ENCODE assay signal across 13 cellular contexts in genomic region chr20:2694519-2694918, GRCh38. TPM values are rescaled to one million over a fixed set of nuclear protein-coding genes. Genes with fewer than 3 reads are reported as not detected.
DNase-seq lines count a peak whose midpoint lies in the region; ATAC-seq and TF ChIP-seq lines count a peak whose summit lies in the region.
"Had no signal": no experiment of that assay in that cellular context is flagged by ENCODE, and none has a peak within 500 bp of the region (broad histone marks: within the 10 kb centered on the region; RNA-seq: fewer than 3 reads in every experiment).

No MANE protein-coding gene starts in this region.

- no peak overlapping the region for H3K27ac ChIP-seq in CD4-positive, alpha-beta memory T cell (ENCODE audit: low read depth, low read length)
- H3K27ac ChIP-seq in PC-9, result no peak overlapping the region
- H3K27ac ChIP-seq in hepatocyte, result no peak overlapping the region
- no peak overlapping the region for H3K27ac ChIP-seq in esophagus muscularis mucosa (replicated peaks in 1 of 4)
- H3K27ac ChIP-seq: SJCRH30 had no signal

- no peaks in the 10 kb centered on the region for H4K20me1 ChIP-seq in PC-9 (ENCODE audit: insufficient read depth)
- H4K20me1 ChIP-seq in hepatocyte (ENCODE audit: insufficient read depth, poor library complexity, severe bottlenecking), result no peaks in the 10 kb centered on the region

- TF ChIP-seq EP300 in esophagus muscularis mucosa (IDR thresholded peaks at IDR 0.05), result no peak

- H3K27ac Mint-ChIP-seq in CD4-positive, alpha-beta memory T cell, result peak overlapping the region in 1 of 7 donors; percentile 4
- no peak overlapping the region for H3K27ac Mint-ChIP-seq in neural crest cell (ENCODE audit: unreplicated experiment)

- H3K4me1 Mint-ChIP-seq in CD4-positive, alpha-beta memory T cell, result peaks cover 10 to 18% (median 16%) of the 10 kb centered on the region in 4 donors
- H3K4me1 Mint-ChIP-seq in neural crest cell, result peaks cover 20% of the 10 kb centered on the region

- H3K36me3 ChIP-seq in CD4-positive, alpha-beta memory T cell (ENCODE audit: insufficient read depth, low read length), result no peaks in the 10 kb centered on the region
- no peaks in the 10 kb centered on the region for H3K36me3 ChIP-seq in PC-9 (ENCODE audit: low read depth)
- no peaks in the 10 kb centered on the region for H3K36me3 ChIP-seq in hepatocyte (replicated peaks; ENCODE audit: insufficient read depth, low read depth)
- peaks cover 0 to 4% (median 0%) of the 10 kb centered on the region in 4 donors for H3K36me3 ChIP-seq in esophagus muscularis mucosa
- H3K36me3 ChIP-seq: heart right ventricle, SJCRH30 had no signal

- H2AFZ ChIP-seq in PC-9 (no peak overlapping the region), hepatocyte (no peak overlapping the region)

- TF ChIP-seq CTCF in PC-9 (conservative IDR thresholded peaks at IDR 0.05) (no peak), hepatocyte (IDR thresholded peaks at IDR 0.05; ENCODE audit: poor library complexity) (no peak), neural crest cell (conservative IDR thresholded peaks at IDR 0.05) (no peak), esophagus muscularis mucosa (IDR thresholded peaks at IDR 0.05) (no peak)

- H3K79me2 ChIP-seq in PC-9 (ENCODE audit: low read depth) (no peaks in the 10 kb centered on the region), hepatocyte (no peaks in the 10 kb centered on the region)

- H3K4me3 Mint-ChIP-seq in CD4-positive, alpha-beta memory T cell, result peak overlapping the region in 5 of 8 donors; percentile 25 to 64 (median 56)
- H3K4me3 Mint-ChIP-seq in neural crest cell, result peak overlapping the region; percentile 79

- no peak for TF ChIP-seq POLR2A in esophagus muscularis mucosa (IDR thresholded peaks at IDR 0.05; ENCODE audit: low read depth)

- ATAC-seq in GM19463 (IDR thresholded peaks at IDR 0.05; ENCODE audit: unreplicated experiment) (no peak), HG03571 (IDR thresholded peaks at IDR 0.05; ENCODE audit: unreplicated experiment) (no peak), GM21717 (IDR thresholded peaks at IDR 0.05; ENCODE audit: unreplicated experiment) (no peak)

- H3K9me2 ChIP-seq in PC-9 (ENCODE audit: insufficient read depth) (no peaks in the 10 kb centered on the region), hepatocyte (replicated peaks; ENCODE audit: insufficient read depth) (no peaks in the 10 kb centered on the region)

- DNase-seq in CD4-positive, alpha-beta memory T cell, result no peak
- DNase-seq in PC-9 (no peak), hepatocyte (ENCODE audit: low spot score) (no peak), neural crest cell (ENCODE audit: low read depth, low spot score) (no peak), esophagus muscularis mucosa (ENCODE audit: extremely low spot score) (no peak)
- DNase-seq: activated gamma-delta T cell, DND-41 had no signal

- intact Hi-C loops in CD4-positive, alpha-beta memory T cell (cut with micrococcal nuclease), result loop anchor here (10.0 kb wide), 1 partner anchor 420 kb away; no protein-coding TSS in a partner anchor
- intact Hi-C loops in PC-9 (cut with micrococcal nuclease; ENCODE audit: unreplicated experiment) (loop anchor here (10.0 kb wide), 1 partner anchor 620 kb away; no protein-coding TSS in a partner anchor), esophagus muscularis mucosa (cut with DNase I) (loop anchor here (5.0 to 10.0 kb wide), 2 partner anchors 58 to 150 kb away; partner anchors contain the start of genes PCED1A and VPS16)

- POLR2A ChIA-PET in CD4-positive, alpha-beta memory T cell (lab: Charles Lee; ENCODE audit: partially characterized antibody), result interaction anchor here (1.5 to 1.8 kb wide), 3 partner anchors 24 to 58 kb away, joined by 4 to 10 read pairs (median 5); no protein-coding TSS in a partner anchor
- POLR2A ChIA-PET in PC-9 (lab: Charles Lee; ENCODE audit: unreplicated experiment), result no interaction called here

- peaks cover 4% of the 10 kb centered on the region for H3K4me1 ChIP-seq in CD4-positive, alpha-beta memory T cell (ENCODE audit: insufficient read depth, low read length)
- no peaks in the 10 kb centered on the region for H3K4me1 ChIP-seq in PC-9 (replicated peaks; ENCODE audit: insufficient read depth)
- no peaks in the 10 kb centered on the region for H3K4me1 ChIP-seq in hepatocyte (ENCODE audit: insufficient read depth)
- H3K4me1 ChIP-seq in esophagus muscularis mucosa, result peaks cover 8 to 27% (median 25%) of the 10 kb centered on the region in 4 donors

- CTCF ChIA-PET in CD4-positive, alpha-beta memory T cell (lab: Charles Lee; ENCODE audit: partially characterized antibody), result interaction anchor here (1.1 to 3.0 kb wide), 3 partner anchors 35 to 58 kb away, joined by 3 to 9 read pairs (median 8); no protein-coding TSS in a partner anchor
- CTCF ChIA-PET in PC-9 (lab: Charles Lee), result no interaction called here

- H3K4me2 ChIP-seq in PC-9 (no peak overlapping the region), hepatocyte (peak overlapping the region; percentile 81)

- H3K27me3 ChIP-seq in CD4-positive, alpha-beta memory T cell (ENCODE audit: insufficient read depth, low read length), result peaks cover 19% of the 10 kb centered on the region
- H3K27me3 ChIP-seq in PC-9 (ENCODE audit: insufficient read depth, low read depth), result peaks cover 77% of the 10 kb centered on the region
- peaks cover 32% of the 10 kb centered on the region for H3K27me3 ChIP-seq in hepatocyte
- peaks cover 0 to 12% (median 0%) of the 10 kb centered on the region in 4 donors for H3K27me3 ChIP-seq in esophagus muscularis mucosa
- H3K27me3 ChIP-seq: SJCRH30 had no signal

- no peaks in the 10 kb centered on the region for H3F3A ChIP-seq in PC-9 (ENCODE audit: insufficient read depth, low read depth)

- BruUV-seq in PC-9 (replicated peaks; lab: Mats Ljungman, UMichigan), result TSS peak; percentile 39

- peaks cover 25 to 40% of the 10 kb centered on the region in 2 donors for H3K27me3 Mint-ChIP-seq in CD4-positive, alpha-beta memory T cell
- H3K27me3 Mint-ChIP-seq in neural crest cell (ENCODE audit: low read depth), result peaks cover 75% of the 10 kb centered on the region

- no peaks in the 10 kb centered on the region for H3K9me3 ChIP-seq in CD4-positive, alpha-beta memory T cell (ENCODE audit: control insufficient read depth in 1 of 2, low read length in 2 of 2)
- H3K9me3 ChIP-seq in PC-9 (ENCODE audit: insufficient read depth, low read depth) (no peaks in the 10 kb centered on the region), hepatocyte (ENCODE audit: low read depth) (no peaks in the 10 kb centered on the region), esophagus muscularis mucosa (no peaks in the 10 kb centered on the region)
- H3K9me3 ChIP-seq: heart right ventricle, SJCRH30 had no signal

- H3K36me3 Mint-ChIP-seq in CD4-positive, alpha-beta memory T cell, result peaks cover 0 to 3% of the 10 kb centered on the region in 2 donors
- peaks cover 5% of the 10 kb centered on the region for H3K36me3 Mint-ChIP-seq in neural crest cell (ENCODE audit: low read depth)

- H3K9me3 Mint-ChIP-seq in CD4-positive, alpha-beta memory T cell, result peaks cover 0 to 2% (median 0%) of the 10 kb centered on the region in 8 donors
- no peaks in the 10 kb centered on the region for H3K9me3 Mint-ChIP-seq in neural crest cell

- H3K4me3 ChIP-seq in CD4-positive, alpha-beta memory T cell (ENCODE audit: low read length in 2 of 2), result no peak overlapping the region
- H3K4me3 ChIP-seq in PC-9, result no peak overlapping the region
- H3K4me3 ChIP-seq in hepatocyte, result no peak overlapping the region
- no peak overlapping the region for H3K4me3 ChIP-seq in esophagus muscularis mucosa

- 35% methylated on average over 13 of the region's 13 CpGs for WGBS in hepatocyte (ENCODE audit: low lambda C conversion rate, missing lambda C conversion rate)
- WGBS in esophagus muscularis mucosa, result 72% methylated on average over 13 of the region's 13 CpGs

RNA-seq across cellular contexts. Expression of gene EBF4, which starts 1.9 kb away (rescaled TPM):
- 1 to 10 TPM; 2.8 to 3.1 TPM for total RNA-seq in CD4-positive, alpha-beta memory T cell
- polyA plus RNA-seq in CD4-positive, alpha-beta memory T cell, result under 1 TPM in 1 of 2 donors, not detected in 1; 0.65 TPM
- 4.9 and 5.1 TPM in 2 replicates for total RNA-seq in PC-9 (2021)
- total RNA-seq in hepatocyte, result 10.7 and 11.6 TPM in 2 replicates
- 17.9 and 27.1 TPM in 2 replicates for polyA plus RNA-seq in hepatocyte
- total RNA-seq in neural crest cell, result 23.2 and 24.6 TPM in 2 replicates
- total RNA-seq in esophagus muscularis mucosa, result 10 to 100 TPM; 23.7 to 46.7 (median 30.1) TPM
- total RNA-seq: MCF 10A had no signal

RNA-seq across cellular contexts. Expression of gene IDH3B, which starts 30.5 kb away (rescaled TPM):
- 10 to 100 TPM; 93.3 to 96.5 TPM for total RNA-seq in CD4-positive, alpha-beta memory T cell
- polyA plus RNA-seq in CD4-positive, alpha-beta memory T cell, result 100 to 1,000 TPM in 1 of 2 donors, 10 to 100 TPM in 1; 88.1 to 132 TPM
- 130 and 144 TPM in 2 replicates for total RNA-seq in PC-9 (2021)
- total RNA-seq in hepatocyte, result 91.4 and 93.8 TPM in 2 replicates
- polyA plus RNA-seq in hepatocyte, result 91.1 and 128 TPM in 2 replicates
- 100 and 102 TPM in 2 replicates for total RNA-seq in neural crest cell
- 100 to 1,000 TPM; 115 to 122 (median 118) TPM for total RNA-seq in esophagus muscularis mucosa

RNA-seq across cellular contexts. Expression of gene NOP56, which starts 42.1 kb away (rescaled TPM):
- 100 to 1,000 TPM; 258 to 270 TPM for total RNA-seq in CD4-positive, alpha-beta memory T cell
- polyA plus RNA-seq in CD4-positive, alpha-beta memory T cell, result 100 to 1,000 TPM in 1 of 2 donors, 10 to 100 TPM in 1; 83.4 to 136 TPM
- 194 and 210 TPM in 2 replicates for total RNA-seq in PC-9 (2021)
- total RNA-seq in hepatocyte, result 102 TPM in 2 replicates
- 190 and 192 TPM in 2 replicates for polyA plus RNA-seq in hepatocyte
- 517 and 547 TPM in 2 replicates for total RNA-seq in neural crest cell
- 10 to 100 TPM; 31.6 to 96.4 (median 62.8) TPM for total RNA-seq in esophagus muscularis mucosa
